19 cellular contexts compared by ENCODE assay signal in genomic region chr9:68426755-68427154, GRCh38.
"Had no signal": no experiment of that assay in that cellular context is flagged by ENCODE, and none has a peak within 500 bp of the region (broad histone marks: within the 10 kb centered on the region; RNA-seq: fewer than 3 reads in every experiment).

No MANE protein-coding gene starts in this region.

- DNase-seq: activated B cell treated with CpG ODN at 0.5 μM for 24 hours; activated CD4-positive, alpha-beta T cell treated with anti-CD3 and anti-CD28 coated beads for 48 hours; activated CD8-positive, alpha-beta memory T cell treated with anti-CD3 and anti-CD28 coated beads, Interleukin-2, amount 50 U/mL, for 48 hours; activated CD8-positive, alpha-beta T cell treated with anti-CD3 and anti-CD28 coated beads, Interleukin-2, amount 10 ng/mL, durations not matched to agents 7 days and 5 days; activated gamma-delta T cell; activated T-cell treated with anti-CD3 and anti-CD28 coated beads, Interleukin-2, amount 50 U/mL, for 72 hours; effector CD8-positive, alpha-beta T cell; heart right ventricle; left colon; mammary epithelial cell; naive thymus-derived CD4-positive, alpha-beta T cell; spleen; stimulated activated CD4-positive, alpha-beta T cell treated with anti-CD3 and anti-CD28 coated beads, Interleukin-1b, Interleukin-23, amount 100 ng/mL, for 48 hours; SW 1271 had no signal

- H3K27me3 ChIP-seq: heart right ventricle, spleen, thyroid gland, vagina had no signal

- H3K4me1 Mint-ChIP-seq: activated B cell treated with CpG ODN at 0.5 μM for 24 hours had no signal

- H3K9me3 ChIP-seq: heart right ventricle, thyroid gland, vagina had no signal

- H3K4me1 ChIP-seq: spleen, thyroid gland, vagina had no signal

- H3K27ac ChIP-seq: spleen, thyroid gland, vagina had no signal

- ATAC-seq: activated CD8-positive, alpha-beta T cell treated with anti-CD3 and anti-CD28 coated beads, Interleukin-2, amount 10 ng/mL, durations not matched to agents 7 days and 5 days; activated naive CD4-positive, alpha-beta T cell treated with anti-CD3 and anti-CD28 coated beads, Interleukin-2, amount 50 U/mL, for 72 hours; activated T-cell treated with anti-CD3 and anti-CD28 coated beads, Interleukin-2, amount 50 U/mL, for 72 hours; left colon; naive thymus-derived CD4-positive, alpha-beta T cell had no signal

- H3K27ac Mint-ChIP-seq: activated B cell treated with CpG ODN at 0.5 μM for 24 hours; activated CD8-positive, alpha-beta T cell treated with anti-CD3 and anti-CD28 coated beads, Interleukin-2, amount 10 ng/mL, durations not matched to agents 7 days and 5 days; activated naive CD4-positive, alpha-beta T cell treated with anti-CD3 and anti-CD28 coated beads, Interleukin-2, amount 50 U/mL, for 72 hours; activated T-cell treated with anti-CD3 and anti-CD28 coated beads, Interleukin-2, amount 50 U/mL, for 72 hours; naive thymus-derived CD4-positive, alpha-beta T cell; progenitor cell of endocrine pancreas had no signal

- H3K9me3 Mint-ChIP-seq: activated T-cell treated with anti-CD3 and anti-CD28 coated beads, Interleukin-2, amount 50 U/mL, for 72 hours had no signal

- H3K4me3 ChIP-seq: heart right ventricle, spleen, thyroid gland, vagina had no signal

- H3K4me3 Mint-ChIP-seq: activated B cell treated with CpG ODN at 0.5 μM for 24 hours; activated CD8-positive, alpha-beta T cell treated with anti-CD3 and anti-CD28 coated beads, Interleukin-2, amount 10 ng/mL, durations not matched to agents 7 days and 5 days; activated T-cell treated with anti-CD3 and anti-CD28 coated beads, Interleukin-2, amount 50 U/mL, for 72 hours; brain; naive thymus-derived CD4-positive, alpha-beta T cell had no signal

- H3K36me3 Mint-ChIP-seq: activated naive CD4-positive, alpha-beta T cell treated with anti-CD3 and anti-CD28 coated beads, Interleukin-2, amount 50 U/mL, for 72 hours; naive thymus-derived CD4-positive, alpha-beta T cell had no signal

- H3K36me3 ChIP-seq: spleen, thyroid gland, vagina had no signal
